In genomic region chr4:147830102-147830463, GRCh38 we compare ENCODE assay signal across 16 cellular contexts.
A peak's percentile ranks its signal among the peaks of the same experiment; 100 is the strongest.
DNase-seq lines count a peak whose midpoint lies in the region; FAIRE-seq and TF ChIP-seq lines count a peak whose summit lies in the region.
"Had no signal": no experiment of that assay in that cellular context is flagged by ENCODE, and none has a peak within 500 bp of the region (broad histone marks: within the 10 kb centered on the region; RNA-seq: fewer than 3 reads in every experiment).

No MANE protein-coding gene starts in this region.

- no peak overlapping the region for H3K9ac ChIP-seq in mesenchymal stem cell (ENCODE audit: low read length)
- peak overlapping the region in 1 of 5 donors; percentile 12 for H3K9ac ChIP-seq in subcutaneous abdominal adipose tissue (ENCODE audit: low read length in 5 of 5)

- H3K4me1 ChIP-seq in mesenchymal stem cell (ENCODE audit: control insufficient read depth, insufficient read depth, low read depth, low read length) (peaks cover 9% of the 10 kb centered on the region), subcutaneous abdominal adipose tissue (ENCODE audit: control insufficient read depth in 5 of 5, insufficient read depth in 5 of 5, low read length in 5 of 5) (peaks cover 4 to 41% (median 41%) of the 10 kb centered on the region in 5 donors), SJCRH30 (peaks cover 7% of the 10 kb centered on the region)
- H3K4me1 ChIP-seq: colonic mucosa had no signal

- peak overlapping the region; percentile 5 to 86 for H3K4ac ChIP-seq in mesenchymal stem cell (ENCODE audit: low read depth in 1 of 2, low read length in 2 of 2)

- peaks cover 15% of the 10 kb centered on the region for H3K9me3 Mint-ChIP-seq in HFFc6
- H3K9me3 Mint-ChIP-seq in dendritic cell treated with granulocyte-macrophage colony-stimulating factor and Interleukin-4, amounts not matched to agents 40 ng/mL and 50 ng/mL, for 4 days: no peaks in the 10 kb centered on the region
- H3K9me3 Mint-ChIP-seq: activated B cell treated with CpG ODN at 0.5 μM for 24 hours; activated naive CD8-positive, alpha-beta T cell treated with anti-CD3 and anti-CD28 coated beads, Interleukin-2, amount 10 ng/mL, durations not matched to agents 7 days and 5 days had no signal

- no peak for FAIRE-seq in GM12892 (lab: Jason Lieb, UNC)
- FAIRE-seq: islet of Langerhans had no signal

- no peak overlapping the region for H4K8ac ChIP-seq in mesenchymal stem cell (ENCODE audit: low read length)

- H3K4me3 Mint-ChIP-seq in HFFc6: peak overlapping the region; percentile 11; the same call in 1 of the 2 replicates
- H3K4me3 Mint-ChIP-seq in dendritic cell treated with granulocyte-macrophage colony-stimulating factor and Interleukin-4, amounts not matched to agents 40 ng/mL and 50 ng/mL, for 4 days: no peak overlapping the region
- H3K4me3 Mint-ChIP-seq: activated B cell treated with CpG ODN at 0.5 μM for 24 hours; activated naive CD8-positive, alpha-beta T cell treated with anti-CD3 and anti-CD28 coated beads, Interleukin-2, amount 10 ng/mL, durations not matched to agents 7 days and 5 days had no signal

- intact Hi-C loops in dendritic cell treated with granulocyte-macrophage colony-stimulating factor and Interleukin-4, amounts not matched to agents 40 ng/mL and 50 ng/mL, for 4 days (cut with micrococcal nuclease): no loop called here

- H2BK15ac ChIP-seq in mesenchymal stem cell (ENCODE audit: low read depth, poor library complexity, severe bottlenecking): peak overlapping the region; percentile 98

- H3K9me3 ChIP-seq in mesenchymal stem cell (ENCODE audit: control insufficient read depth, low read length) (peaks cover 6% of the 10 kb centered on the region), subcutaneous abdominal adipose tissue (ENCODE audit: control insufficient read depth in 5 of 5, low read length in 5 of 5) (no peaks in the 10 kb centered on the region), SJCRH30 (replicated peaks) (no peaks in the 10 kb centered on the region)
- H3K9me3 ChIP-seq: colonic mucosa had no signal

- no peak overlapping the region for H2AFZ ChIP-seq in mesenchymal stem cell (ENCODE audit: low read depth, low read length)

- TF ChIP-seq CTCF in HFFc6 (IDR thresholded peaks at IDR 0.05): no peak

- TF ChIP-seq POLR2A in GM12892 (IDR thresholded peaks at IDR 0.05; ENCODE audit: low read depth, low read length): no peak

- H3K23ac ChIP-seq in mesenchymal stem cell (ENCODE audit: low read length in 2 of 2): no peak overlapping the region

- peak overlapping the region; percentile 84 for H2BK120ac ChIP-seq in mesenchymal stem cell (ENCODE audit: low read depth, low read length)

- peak overlapping the region; percentile 93 for H3K27ac Mint-ChIP-seq in HFFc6
- peak overlapping the region; percentile 93 for H3K27ac Mint-ChIP-seq in dendritic cell treated with granulocyte-macrophage colony-stimulating factor and Interleukin-4, amounts not matched to agents 40 ng/mL and 50 ng/mL, for 4 days
- H3K27ac Mint-ChIP-seq: activated B cell treated with CpG ODN at 0.5 μM for 24 hours; activated naive CD8-positive, alpha-beta T cell treated with anti-CD3 and anti-CD28 coated beads, Interleukin-2, amount 10 ng/mL, durations not matched to agents 7 days and 5 days had no signal

- peak overlapping the region; percentile 47 to 98 for H2BK12ac ChIP-seq in mesenchymal stem cell (ENCODE audit: low read length in 2 of 2)

- no peak overlapping the region for H2BK5ac ChIP-seq in mesenchymal stem cell (ENCODE audit: low read depth, low read length, poor library complexity, severe bottlenecking)

- H3K36me3 ChIP-seq in mesenchymal stem cell (ENCODE audit: control insufficient read depth in 1 of 2, insufficient read depth in 2 of 2, low read depth in 1 of 2, low read length in 2 of 2) (peaks cover 0 to 14% of the 10 kb centered on the region in 2 experiments), subcutaneous abdominal adipose tissue (ENCODE audit: control insufficient read depth in 5 of 5, insufficient read depth in 5 of 5, low read length in 5 of 5) (no peaks in the 10 kb centered on the region), SJCRH30 (no peaks in the 10 kb centered on the region)
- H3K36me3 ChIP-seq: colonic mucosa had no signal

- WGBS in mesenchymal stem cell: 92% methylated on average over 2 of the region's 3 CpGs

- peak overlapping the region; percentile 92 for H4K91ac ChIP-seq in mesenchymal stem cell (ENCODE audit: low read length)

- H3K4me3 ChIP-seq in mesenchymal stem cell (ENCODE audit: insufficient read depth in 1 of 2, low read depth in 1 of 2, low read length in 2 of 2): no peak overlapping the region
- H3K4me3 ChIP-seq in subcutaneous abdominal adipose tissue (ENCODE audit: low read depth in 1 of 5, low read length in 5 of 5): no peak overlapping the region
- H3K4me3 ChIP-seq in SJCRH30: no peak overlapping the region
- H3K4me3 ChIP-seq: colonic mucosa, SJSA1 had no signal

- peak overlapping the region; percentile 79 to 86 for H3K18ac ChIP-seq in mesenchymal stem cell (ENCODE audit: low read depth in 1 of 2, low read length in 2 of 2)

- H3K79me1 ChIP-seq in mesenchymal stem cell (replicated peaks; ENCODE audit: low read length, poor library complexity, severe bottlenecking): peaks cover 32% of the 10 kb centered on the region

- H3K27ac ChIP-seq in mesenchymal stem cell (ENCODE audit: low read length, poor library complexity, severe bottlenecking): peak overlapping the region; percentile 1
- peak overlapping the region; percentile 62 for H3K27ac ChIP-seq in subcutaneous abdominal adipose tissue (ENCODE audit: low read depth, low read length)
- no peak overlapping the region for H3K27ac ChIP-seq in SJCRH30
- H3K27ac ChIP-seq: SJSA1 had no signal

- DNase-seq in HFFc6 (no peak), mesenchymal stem cell (no peak), nucleus accumbens (lab: John Stamatoyannopoulos, UW) (no peak), NCI-H82 (lab: John Stamatoyannopoulos, UW) (no peak), GM12892 (ENCODE audit: insufficient read length) (no peak), SJCRH30 (no peak)
- DNase-seq: activated B cell treated with CpG ODN at 0.5 μM for 24 hours; activated CD8-positive, alpha-beta memory T cell treated with anti-CD3 and anti-CD28 coated beads, Interleukin-2, amount 50 U/mL, for 4 hours; activated naive CD8-positive, alpha-beta T cell treated with anti-CD3 and anti-CD28 coated beads, Interleukin-2, amount 10 ng/mL, durations not matched to agents 7 days and 5 days; colonic mucosa; Kasumi-1; NCI-H1930 had no signal

- peaks cover 46% of the 10 kb centered on the region for H3K36me3 Mint-ChIP-seq in HFFc6 (ENCODE audit: low read depth)
- H3K36me3 Mint-ChIP-seq in dendritic cell treated with granulocyte-macrophage colony-stimulating factor and Interleukin-4, amounts not matched to agents 40 ng/mL and 50 ng/mL, for 4 days (ENCODE audit: low read depth): peaks cover 89% of the 10 kb centered on the region
- H3K36me3 Mint-ChIP-seq: activated naive CD8-positive, alpha-beta T cell treated with anti-CD3 and anti-CD28 coated beads, Interleukin-2, amount 10 ng/mL, durations not matched to agents 7 days and 5 days had no signal

- peaks cover 5% of the 10 kb centered on the region; the same call in 1 of the 2 replicates for H3K27me3 Mint-ChIP-seq in HFFc6 (ENCODE audit: insufficient read depth)
- no peaks in the 10 kb centered on the region for H3K27me3 Mint-ChIP-seq in dendritic cell treated with granulocyte-macrophage colony-stimulating factor and Interleukin-4, amounts not matched to agents 40 ng/mL and 50 ng/mL, for 4 days
- H3K27me3 Mint-ChIP-seq: activated B cell treated with CpG ODN at 0.5 μM for 24 hours; activated naive CD8-positive, alpha-beta T cell treated with anti-CD3 and anti-CD28 coated beads, Interleukin-2, amount 10 ng/mL, durations not matched to agents 7 days and 5 days had no signal

- H3K27me3 ChIP-seq in mesenchymal stem cell (ENCODE audit: control insufficient read depth in 1 of 2, insufficient read depth in 1 of 2, low read length in 2 of 2) (no peaks in the 10 kb centered on the region), subcutaneous abdominal adipose tissue (ENCODE audit: control insufficient read depth in 5 of 5, insufficient read depth in 4 of 5, low read length in 5 of 5) (no peaks in the 10 kb centered on the region), SJCRH30 (no peaks in the 10 kb centered on the region)
- H3K27me3 ChIP-seq: colonic mucosa, SJSA1 had no signal

- H3K14ac ChIP-seq in mesenchymal stem cell (ENCODE audit: low read length in 2 of 2): no peak overlapping the region

- no peak overlapping the region for H3K4me2 ChIP-seq in mesenchymal stem cell (ENCODE audit: low read length, poor library complexity, severe bottlenecking)

- peaks cover 88% of the 10 kb centered on the region for H3K4me1 Mint-ChIP-seq in HFFc6 (ENCODE audit: low read depth)
- H3K4me1 Mint-ChIP-seq in dendritic cell treated with granulocyte-macrophage colony-stimulating factor and Interleukin-4, amounts not matched to agents 40 ng/mL and 50 ng/mL, for 4 days (ENCODE audit: low read depth): peaks cover 92% of the 10 kb centered on the region
- H3K4me1 Mint-ChIP-seq: activated B cell treated with CpG ODN at 0.5 μM for 24 hours had no signal

- peak overlapping the region; percentile 16 for H2AK5ac ChIP-seq in mesenchymal stem cell (ENCODE audit: low read length, severe bottlenecking)
